In the genomic region with DNA sequence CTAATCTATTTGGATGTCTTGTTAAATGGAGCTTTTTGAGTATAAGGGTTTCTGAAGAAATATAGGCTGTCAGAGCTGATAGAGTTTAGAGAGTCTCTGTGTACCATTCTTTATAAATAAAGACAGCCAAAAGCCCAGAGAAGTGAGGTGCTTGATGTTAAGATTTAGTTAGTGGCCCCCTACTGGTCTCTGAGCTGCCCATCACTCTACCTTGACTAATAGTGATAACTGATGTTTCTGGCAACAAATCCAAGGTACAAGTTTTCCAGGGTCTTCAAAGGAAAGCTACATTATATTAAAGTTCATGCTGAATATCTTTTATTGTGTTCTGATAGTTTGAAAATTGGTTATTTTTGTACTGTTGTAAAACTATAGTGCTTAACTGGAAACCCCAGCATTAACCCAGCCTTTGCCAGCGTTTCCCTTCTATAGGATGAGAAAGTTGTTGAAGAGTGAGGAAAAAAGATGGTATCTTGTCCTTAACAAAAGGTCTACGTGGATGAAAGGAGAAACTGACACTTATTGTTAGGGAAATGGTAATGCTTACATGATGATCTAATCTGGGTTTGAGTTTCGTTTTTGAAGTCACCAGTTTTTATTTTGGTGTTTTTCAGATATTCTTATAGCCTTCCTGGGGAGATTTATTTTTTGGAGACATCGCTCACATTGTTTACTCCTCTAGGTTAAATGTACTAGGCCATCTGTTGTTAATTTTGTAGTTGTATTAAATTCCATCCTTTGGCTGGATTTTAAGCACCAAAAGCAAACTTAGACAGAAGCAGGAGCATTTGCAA, we compare ENCODE assay signal across 1 cellular context.
A peak's percentile ranks its signal among the peaks of the same experiment; 100 is the strongest.
TF ChIP-seq lines count a peak whose summit lies in the region.

No MANE protein-coding gene starts in this region.

TF ChIP-seq in GM12878, 131 proteins besides CTCF, POLR2A, EP300 and RAD21 (continued from another document and continues in another):
- TF ChIP-seq, protein P1, sequence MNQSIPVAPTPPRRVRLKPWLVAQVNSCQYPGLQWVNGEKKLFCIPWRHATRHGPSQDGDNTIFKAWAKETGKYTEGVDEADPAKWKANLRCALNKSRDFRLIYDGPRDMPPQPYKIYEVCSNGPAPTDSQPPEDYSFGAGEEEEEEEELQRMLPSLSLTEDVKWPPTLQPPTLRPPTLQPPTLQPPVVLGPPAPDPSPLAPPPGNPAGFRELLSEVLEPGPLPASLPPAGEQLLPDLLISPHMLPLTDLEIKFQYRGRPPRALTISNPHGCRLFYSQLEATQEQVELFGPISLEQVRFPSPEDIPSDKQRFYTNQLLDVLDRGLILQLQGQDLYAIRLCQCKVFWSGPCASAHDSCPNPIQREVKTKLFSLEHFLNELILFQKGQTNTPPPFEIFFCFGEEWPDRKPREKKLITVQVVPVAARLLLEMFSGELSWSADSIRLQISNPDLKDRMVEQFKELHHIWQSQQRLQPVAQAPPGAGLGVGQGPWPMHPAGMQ (IDR thresholded peaks at IDR 0.05; ENCODE audit: borderline replicate concordance), result no peak
- peak; percentile 73 for TF ChIP-seq ATF7 (IDR thresholded peaks at IDR 0.05; ENCODE audit: low read depth)
- TF ChIP-seq YY1 (IDR thresholded peaks at IDR 0.05; ENCODE audit: low read depth, low read length), result no peak
- TF ChIP-seq, protein P2, sequence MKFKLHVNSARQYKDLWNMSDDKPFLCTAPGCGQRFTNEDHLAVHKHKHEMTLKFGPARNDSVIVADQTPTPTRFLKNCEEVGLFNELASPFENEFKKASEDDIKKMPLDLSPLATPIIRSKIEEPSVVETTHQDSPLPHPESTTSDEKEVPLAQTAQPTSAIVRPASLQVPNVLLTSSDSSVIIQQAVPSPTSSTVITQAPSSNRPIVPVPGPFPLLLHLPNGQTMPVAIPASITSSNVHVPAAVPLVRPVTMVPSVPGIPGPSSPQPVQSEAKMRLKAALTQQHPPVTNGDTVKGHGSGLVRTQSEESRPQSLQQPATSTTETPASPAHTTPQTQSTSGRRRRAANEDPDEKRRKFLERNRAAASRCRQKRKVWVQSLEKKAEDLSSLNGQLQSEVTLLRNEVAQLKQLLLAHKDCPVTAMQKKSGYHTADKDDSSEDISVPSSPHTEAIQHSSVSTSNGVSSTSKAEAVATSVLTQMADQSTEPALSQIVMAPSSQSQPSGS (IDR thresholded peaks at IDR 0.05; ENCODE audit: low read length), result peak; percentile 36
- TF ChIP-seq, protein P3, sequence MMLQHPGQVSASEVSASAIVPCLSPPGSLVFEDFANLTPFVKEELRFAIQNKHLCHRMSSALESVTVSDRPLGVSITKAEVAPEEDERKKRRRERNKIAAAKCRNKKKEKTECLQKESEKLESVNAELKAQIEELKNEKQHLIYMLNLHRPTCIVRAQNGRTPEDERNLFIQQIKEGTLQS (IDR thresholded peaks at IDR 0.05; ENCODE audit: borderline replicate concordance, extremely low read depth, low read depth, low read length), result no peak
- no peak for TF ChIP-seq KLF5 (IDR thresholded peaks at IDR 0.05; ENCODE audit: partially characterized antibody)
- peak; percentile 56; the same call in 1 of the 2 replicates for TF ChIP-seq MEF2A (IDR thresholded peaks at IDR 0.05; ENCODE audit: insufficient read depth, low read depth, low read length)
- TF ChIP-seq SREBF2 (IDR thresholded peaks at IDR 0.05; ENCODE audit: low read length), result no peak
- no peak for TF ChIP-seq BACH1 (IDR thresholded peaks at IDR 0.05; ENCODE audit: borderline replicate concordance)
- no peak for TF ChIP-seq EGR1 (IDR thresholded peaks at IDR 0.05; ENCODE audit: borderline replicate concordance in 1 of 2, low read depth in 2 of 2, low read length in 2 of 2)
- no peak for TF ChIP-seq POLR2AphosphoS2 (IDR thresholded peaks at IDR 0.05; ENCODE audit: low read depth, low read length)
- TF ChIP-seq, protein P4, sequence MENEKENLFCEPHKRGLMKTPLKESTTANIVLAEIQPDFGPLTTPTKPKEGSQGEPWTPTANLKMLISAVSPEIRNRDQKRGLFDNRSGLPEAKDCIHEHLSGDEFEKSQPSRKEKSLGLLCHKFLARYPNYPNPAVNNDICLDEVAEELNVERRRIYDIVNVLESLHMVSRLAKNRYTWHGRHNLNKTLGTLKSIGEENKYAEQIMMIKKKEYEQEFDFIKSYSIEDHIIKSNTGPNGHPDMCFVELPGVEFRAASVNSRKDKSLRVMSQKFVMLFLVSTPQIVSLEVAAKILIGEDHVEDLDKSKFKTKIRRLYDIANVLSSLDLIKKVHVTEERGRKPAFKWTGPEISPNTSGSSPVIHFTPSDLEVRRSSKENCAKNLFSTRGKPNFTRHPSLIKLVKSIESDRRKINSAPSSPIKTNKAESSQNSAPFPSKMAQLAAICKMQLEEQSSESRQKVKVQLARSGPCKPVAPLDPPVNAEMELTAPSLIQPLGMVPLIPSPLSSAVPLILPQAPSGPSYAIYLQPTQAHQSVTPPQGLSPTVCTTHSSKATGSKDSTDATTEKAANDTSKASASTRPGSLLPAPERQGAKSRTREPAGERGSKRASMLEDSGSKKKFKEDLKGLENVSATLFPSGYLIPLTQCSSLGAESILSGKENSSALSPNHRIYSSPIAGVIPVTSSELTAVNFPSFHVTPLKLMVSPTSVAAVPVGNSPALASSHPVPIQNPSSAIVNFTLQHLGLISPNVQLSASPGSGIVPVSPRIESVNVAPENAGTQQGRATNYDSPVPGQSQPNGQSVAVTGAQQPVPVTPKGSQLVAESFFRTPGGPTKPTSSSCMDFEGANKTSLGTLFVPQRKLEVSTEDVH (IDR thresholded peaks at IDR 0.05; ENCODE audit: low read depth, partially characterized antibody), result no peak
- TF ChIP-seq ASH2L (IDR thresholded peaks at IDR 0.05; ENCODE audit: borderline replicate concordance, low read depth), result no peak
- TF ChIP-seq, protein P5, sequence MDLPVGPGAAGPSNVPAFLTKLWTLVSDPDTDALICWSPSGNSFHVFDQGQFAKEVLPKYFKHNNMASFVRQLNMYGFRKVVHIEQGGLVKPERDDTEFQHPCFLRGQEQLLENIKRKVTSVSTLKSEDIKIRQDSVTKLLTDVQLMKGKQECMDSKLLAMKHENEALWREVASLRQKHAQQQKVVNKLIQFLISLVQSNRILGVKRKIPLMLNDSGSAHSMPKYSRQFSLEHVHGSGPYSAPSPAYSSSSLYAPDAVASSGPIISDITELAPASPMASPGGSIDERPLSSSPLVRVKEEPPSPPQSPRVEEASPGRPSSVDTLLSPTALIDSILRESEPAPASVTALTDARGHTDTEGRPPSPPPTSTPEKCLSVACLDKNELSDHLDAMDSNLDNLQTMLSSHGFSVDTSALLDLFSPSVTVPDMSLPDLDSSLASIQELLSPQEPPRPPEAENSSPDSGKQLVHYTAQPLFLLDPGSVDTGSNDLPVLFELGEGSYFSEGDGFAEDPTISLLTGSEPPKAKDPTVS (IDR thresholded peaks at IDR 0.05; ENCODE audit: low read depth, low read length), result no peak
- TF ChIP-seq SUPT20H (IDR thresholded peaks at IDR 0.05; ENCODE audit: borderline replicate concordance, control insufficient read depth, low read depth, low read length), result no peak
- no peak for TF ChIP-seq POLR2AphosphoS5 (IDR thresholded peaks at IDR 0.05; ENCODE audit: low read length)
- 0 out of 2 replicates have a peak, but pooled peaks have one; percentile 55 for TF ChIP-seq PML (IDR thresholded peaks at IDR 0.05; ENCODE audit: low read length)
- TF ChIP-seq NBN (IDR thresholded peaks at IDR 0.05), result no peak
- no peak for TF ChIP-seq MTA3 (IDR thresholded peaks at IDR 0.05; ENCODE audit: borderline replicate concordance, low read length)
- TF ChIP-seq TARDBP (IDR thresholded peaks at IDR 0.05; ENCODE audit: borderline replicate concordance), result no peak
- TF ChIP-seq, protein P6, sequence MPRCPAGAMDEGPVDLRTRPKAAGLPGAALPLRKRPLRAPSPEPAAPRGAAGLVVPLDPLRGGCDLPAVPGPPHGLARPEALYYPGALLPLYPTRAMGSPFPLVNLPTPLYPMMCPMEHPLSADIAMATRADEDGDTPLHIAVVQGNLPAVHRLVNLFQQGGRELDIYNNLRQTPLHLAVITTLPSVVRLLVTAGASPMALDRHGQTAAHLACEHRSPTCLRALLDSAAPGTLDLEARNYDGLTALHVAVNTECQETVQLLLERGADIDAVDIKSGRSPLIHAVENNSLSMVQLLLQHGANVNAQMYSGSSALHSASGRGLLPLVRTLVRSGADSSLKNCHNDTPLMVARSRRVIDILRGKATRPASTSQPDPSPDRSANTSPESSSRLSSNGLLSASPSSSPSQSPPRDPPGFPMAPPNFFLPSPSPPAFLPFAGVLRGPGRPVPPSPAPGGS (IDR thresholded peaks at IDR 0.05; ENCODE audit: borderline replicate concordance, insufficient read depth, low read depth, low read length, poor library complexity, severe bottlenecking), result no peak
- TF ChIP-seq, protein P7, sequence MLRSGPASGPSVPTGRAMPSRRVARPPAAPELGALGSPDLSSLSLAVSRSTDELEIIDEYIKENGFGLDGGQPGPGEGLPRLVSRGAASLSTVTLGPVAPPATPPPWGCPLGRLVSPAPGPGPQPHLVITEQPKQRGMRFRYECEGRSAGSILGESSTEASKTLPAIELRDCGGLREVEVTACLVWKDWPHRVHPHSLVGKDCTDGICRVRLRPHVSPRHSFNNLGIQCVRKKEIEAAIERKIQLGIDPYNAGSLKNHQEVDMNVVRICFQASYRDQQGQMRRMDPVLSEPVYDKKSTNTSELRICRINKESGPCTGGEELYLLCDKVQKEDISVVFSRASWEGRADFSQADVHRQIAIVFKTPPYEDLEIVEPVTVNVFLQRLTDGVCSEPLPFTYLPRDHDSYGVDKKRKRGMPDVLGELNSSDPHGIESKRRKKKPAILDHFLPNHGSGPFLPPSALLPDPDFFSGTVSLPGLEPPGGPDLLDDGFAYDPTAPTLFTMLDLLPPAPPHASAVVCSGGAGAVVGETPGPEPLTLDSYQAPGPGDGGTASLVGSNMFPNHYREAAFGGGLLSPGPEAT (IDR thresholded peaks at IDR 0.05; ENCODE audit: low read depth), result peak; percentile 49; the same call in 1 of the 2 replicates
- TF ChIP-seq SMAD5 (IDR thresholded peaks at IDR 0.05; ENCODE audit: low read depth), result no peak
- peak in 1 of 2 experiments; percentile 31; a peak in 2 of 4 replicates for TF ChIP-seq IKZF2 (IDR thresholded peaks at IDR 0.05)
- no peak for TF ChIP-seq HCFC1 (IDR thresholded peaks at IDR 0.05; ENCODE audit: low read length)
- TF ChIP-seq, protein P8, sequence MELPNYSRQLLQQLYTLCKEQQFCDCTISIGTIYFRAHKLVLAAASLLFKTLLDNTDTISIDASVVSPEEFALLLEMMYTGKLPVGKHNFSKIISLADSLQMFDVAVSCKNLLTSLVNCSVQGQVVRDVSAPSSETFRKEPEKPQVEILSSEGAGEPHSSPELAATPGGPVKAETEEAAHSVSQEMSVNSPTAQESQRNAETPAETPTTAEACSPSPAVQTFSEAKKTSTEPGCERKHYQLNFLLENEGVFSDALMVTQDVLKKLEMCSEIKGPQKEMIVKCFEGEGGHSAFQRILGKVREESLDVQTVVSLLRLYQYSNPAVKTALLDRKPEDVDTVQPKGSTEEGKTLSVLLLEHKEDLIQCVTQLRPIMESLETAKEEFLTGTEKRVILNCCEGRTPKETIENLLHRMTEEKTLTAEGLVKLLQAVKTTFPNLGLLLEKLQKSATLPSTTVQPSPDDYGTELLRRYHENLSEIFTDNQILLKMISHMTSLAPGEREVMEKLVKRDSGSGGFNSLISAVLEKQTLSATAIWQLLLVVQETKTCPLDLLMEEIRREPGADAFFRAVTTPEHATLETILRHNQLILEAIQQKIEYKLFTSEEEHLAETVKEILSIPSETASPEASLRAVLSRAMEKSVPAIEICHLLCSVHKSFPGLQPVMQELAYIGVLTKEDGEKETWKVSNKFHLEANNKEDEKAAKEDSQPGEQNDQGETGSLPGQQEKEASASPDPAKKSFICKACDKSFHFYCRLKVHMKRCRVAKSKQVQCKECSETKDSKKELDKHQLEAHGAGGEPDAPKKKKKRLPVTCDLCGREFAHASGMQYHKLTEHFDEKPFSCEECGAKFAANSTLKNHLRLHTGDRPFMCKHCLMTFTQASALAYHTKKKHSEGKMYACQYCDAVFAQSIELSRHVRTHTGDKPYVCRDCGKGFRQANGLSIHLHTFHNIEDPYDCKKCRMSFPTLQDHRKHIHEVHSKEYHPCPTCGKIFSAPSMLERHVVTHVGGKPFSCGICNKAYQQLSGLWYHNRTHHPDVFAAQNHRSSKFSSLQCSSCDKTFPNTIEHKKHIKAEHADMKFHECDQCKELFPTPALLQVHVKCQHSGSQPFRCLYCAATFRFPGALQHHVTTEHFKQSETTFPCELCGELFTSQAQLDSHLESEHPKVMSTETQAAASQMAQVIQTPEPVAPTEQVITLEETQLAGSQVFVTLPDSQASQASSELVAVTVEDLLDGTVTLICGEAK (IDR thresholded peaks at IDR 0.05; ENCODE audit: borderline replicate concordance), result peak; percentile 20; the same call in 1 of the 2 replicates
- peak; percentile 28; the same call in 1 of the 2 replicates for TF ChIP-seq CREM (IDR thresholded peaks at IDR 0.05; ENCODE audit: low read depth)
- TF ChIP-seq, protein P9, sequence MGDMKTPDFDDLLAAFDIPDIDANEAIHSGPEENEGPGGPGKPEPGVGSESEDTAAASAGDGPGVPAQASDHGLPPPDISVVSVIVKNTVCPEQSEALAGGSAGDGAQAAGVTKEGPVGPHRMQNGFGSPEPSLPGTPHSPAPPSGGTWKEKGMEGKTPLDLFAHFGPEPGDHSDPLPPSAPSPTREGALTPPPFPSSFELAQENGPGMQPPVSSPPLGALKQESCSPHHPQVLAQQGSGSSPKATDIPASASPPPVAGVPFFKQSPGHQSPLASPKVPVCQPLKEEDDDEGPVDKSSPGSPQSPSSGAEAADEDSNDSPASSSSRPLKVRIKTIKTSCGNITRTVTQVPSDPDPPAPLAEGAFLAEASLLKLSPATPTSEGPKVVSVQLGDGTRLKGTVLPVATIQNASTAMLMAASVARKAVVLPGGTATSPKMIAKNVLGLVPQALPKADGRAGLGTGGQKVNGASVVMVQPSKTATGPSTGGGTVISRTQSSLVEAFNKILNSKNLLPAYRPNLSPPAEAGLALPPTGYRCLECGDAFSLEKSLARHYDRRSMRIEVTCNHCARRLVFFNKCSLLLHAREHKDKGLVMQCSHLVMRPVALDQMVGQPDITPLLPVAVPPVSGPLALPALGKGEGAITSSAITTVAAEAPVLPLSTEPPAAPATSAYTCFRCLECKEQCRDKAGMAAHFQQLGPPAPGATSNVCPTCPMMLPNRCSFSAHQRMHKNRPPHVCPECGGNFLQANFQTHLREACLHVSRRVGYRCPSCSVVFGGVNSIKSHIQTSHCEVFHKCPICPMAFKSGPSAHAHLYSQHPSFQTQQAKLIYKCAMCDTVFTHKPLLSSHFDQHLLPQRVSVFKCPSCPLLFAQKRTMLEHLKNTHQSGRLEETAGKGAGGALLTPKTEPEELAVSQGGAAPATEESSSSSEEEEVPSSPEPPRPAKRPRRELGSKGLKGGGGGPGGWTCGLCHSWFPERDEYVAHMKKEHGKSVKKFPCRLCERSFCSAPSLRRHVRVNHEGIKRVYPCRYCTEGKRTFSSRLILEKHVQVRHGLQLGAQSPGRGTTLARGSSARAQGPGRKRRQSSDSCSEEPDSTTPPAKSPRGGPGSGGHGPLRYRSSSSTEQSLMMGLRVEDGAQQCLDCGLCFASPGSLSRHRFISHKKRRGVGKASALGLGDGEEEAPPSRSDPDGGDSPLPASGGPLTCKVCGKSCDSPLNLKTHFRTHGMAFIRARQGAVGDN (IDR thresholded peaks at IDR 0.05), result no peak
